ENCODE assay signal across 10 cellular contexts in genomic region chr9:94799578-94800264, GRCh38.
A peak's percentile ranks its signal among the peaks of the same experiment; 100 is the strongest.
DNase-seq lines count a peak whose midpoint lies in the region; ATAC-seq and TF ChIP-seq lines count a peak whose summit lies in the region.
"Had no signal": no experiment of that assay in that cellular context is flagged by ENCODE, and none has a peak within 500 bp of the region (broad histone marks: within the 10 kb centered on the region; RNA-seq: fewer than 3 reads in every experiment).

No MANE protein-coding gene starts in this region.

- 0 out of 3 replicates have a peak, but pooled peaks cover 3% of the 10 kb centered on the region for H3K4me1 Mint-ChIP-seq in GM23338

- H3K27me3 ChIP-seq in left lung (no peaks in the 10 kb centered on the region), tibial nerve (no peaks in the 10 kb centered on the region), GM23338 (ENCODE audit: insufficient read depth) (no peaks in the 10 kb centered on the region)

- peak in 1 of 2 donors; percentile 34 for TF ChIP-seq EP300 in tibial nerve (IDR thresholded peaks at IDR 0.05)

- no peaks in the 10 kb centered on the region for H3K36me3 Mint-ChIP-seq in GM23338 (ENCODE audit: low read depth)

- no peaks in the 10 kb centered on the region for H3F3A ChIP-seq in GM23338 (replicated peaks; ENCODE audit: low read depth)

- no peak overlapping the region for H2AFZ ChIP-seq in GM23338

- no peaks in the 10 kb centered on the region for H3K9me3 ChIP-seq in left lung
- H3K9me3 ChIP-seq in tibial nerve: no peaks in the 10 kb centered on the region

- intact Hi-C loops in left lung (cut with DNase I): loop anchor here in 1 of 2 donors (10.0 kb wide), 1 partner anchor 65 kb away; no protein-coding TSS in a partner anchor

- ATAC-seq in left lung: peak; percentile 88
- no peak for ATAC-seq in GM21526 (IDR thresholded peaks at IDR 0.05; ENCODE audit: low FRiP score, unreplicated experiment)
- no peak for ATAC-seq in GM23338
- ATAC-seq: activated T-cell treated with anti-CD3 and anti-CD28 coated beads, Interleukin-2, amount 50 U/mL, for 72 hours had no signal

- no peak overlapping the region for H3K27ac Mint-ChIP-seq in GM23338
- H3K27ac Mint-ChIP-seq: activated T-cell treated with anti-CD3 and anti-CD28 coated beads, Interleukin-2, amount 50 U/mL, for 72 hours had no signal

- no peaks in the 10 kb centered on the region for H3K9me2 ChIP-seq in GM23338 (ENCODE audit: insufficient read depth)

- peaks cover 2% of the 10 kb centered on the region; the same call in 1 of the 2 replicates for H3K79me2 ChIP-seq in GM23338 (replicated peaks; ENCODE audit: insufficient read depth)

- peak overlapping the region; percentile 81 for H3K27ac ChIP-seq in caudate nucleus (ENCODE audit: low read depth, low read length)
- peak overlapping the region; percentile 64 to 83 for H3K27ac ChIP-seq in left lung
- H3K27ac ChIP-seq in tibial nerve: peak overlapping the region; percentile 64 to 91 (median 80)
- H3K27ac ChIP-seq in GM23338 (ENCODE audit: low read depth): no peak overlapping the region

- H3K4me1 ChIP-seq in left lung (peaks cover 2 to 4% of the 10 kb centered on the region in 2 donors), tibial nerve (peaks cover 0 to 54% (median 23%) of the 10 kb centered on the region in 4 donors), GM23338 (ENCODE audit: insufficient read depth) (no peaks in the 10 kb centered on the region)

- no peak overlapping the region for H3K4me3 Mint-ChIP-seq in GM23338
- H3K4me3 Mint-ChIP-seq: activated T-cell treated with anti-CD3 and anti-CD28 coated beads, Interleukin-2, amount 50 U/mL, for 72 hours had no signal

- H3K36me3 ChIP-seq in left lung (peaks cover 0 to 8% of the 10 kb centered on the region in 2 donors), tibial nerve (peaks cover 0 to 3% (median 0%) of the 10 kb centered on the region in 3 donors), GM23338 (ENCODE audit: insufficient read depth) (no peaks in the 10 kb centered on the region)

- 63 to 69% methylated on average over 9 of the region's 9 CpGs for WGBS in tibial nerve, 2 donors

- no peaks in the 10 kb centered on the region for H4K20me1 ChIP-seq in GM23338 (replicated peaks; ENCODE audit: insufficient read depth)

- no peak for TF ChIP-seq CTCF in left lung (IDR thresholded peaks at IDR 0.05)
- no peak for TF ChIP-seq CTCF in tibial nerve (IDR thresholded peaks at IDR 0.05)
- TF ChIP-seq CTCF in GM23338 (conservative IDR thresholded peaks at IDR 0.05; ENCODE audit: low read depth in 2 of 2): no peak

- peaks cover 4% of the 10 kb centered on the region for H3K27me3 Mint-ChIP-seq in GM23338 (ENCODE audit: insufficient read depth, low read depth, poor library complexity)

- H3K4me2 ChIP-seq in GM23338: no peak overlapping the region

- DNase-seq in MV-4-11 (lab: John Stamatoyannopoulos, UW): peak; percentile 26
- DNase-seq in caudate nucleus (lab: John Stamatoyannopoulos, UW): no peak
- no peak for DNase-seq in left lung
- no peak for DNase-seq in tibial nerve (ENCODE audit: low spot score in 2 of 2)
- no peak for DNase-seq in NCI-H524 treated with DMSO at 0.1 percent for 48 hours (lab: John Stamatoyannopoulos, UW)
- no peak for DNase-seq in NK-92 (lab: John Stamatoyannopoulos, UW; ENCODE audit: unreplicated experiment)
- DNase-seq in GM23338 (ENCODE audit: low spot score): no peak
- DNase-seq: activated T-cell treated with anti-CD3 and anti-CD28 coated beads, Interleukin-2, amount 50 U/mL, for 72 hours; T-helper 1 cell had no signal

- no peak for TF ChIP-seq POLR2A in tibial nerve (IDR thresholded peaks at IDR 0.05)

- no peaks in the 10 kb centered on the region for H3K9me3 Mint-ChIP-seq in GM23338
- H3K9me3 Mint-ChIP-seq: activated T-cell treated with anti-CD3 and anti-CD28 coated beads, Interleukin-2, amount 50 U/mL, for 72 hours had no signal

- H3K4me3 ChIP-seq in left lung (no peak overlapping the region), tibial nerve (no peak overlapping the region), GM23338 (no peak overlapping the region)

TF ChIP-seq in GM23338, 12 proteins besides CTCF, POLR2A, EP300 and RAD21 (continues in another document):
- no peak for TF ChIP-seq NANOG (IDR thresholded peaks at IDR 0.05; ENCODE audit: borderline replicate concordance)
- TF ChIP-seq ZNF462 (CRISPR knock-in tag; IDR thresholded peaks at IDR 0.05): no peak
- no peak for TF ChIP-seq EZH2 (IDR thresholded peaks at IDR 0.05; ENCODE audit: low read depth, unreplicated experiment)
- TF ChIP-seq ZNF331 (CRISPR knock-in tag; IDR thresholded peaks at IDR 0.05; ENCODE audit: low read depth): no peak
- no peak for TF ChIP-seq POLR2AphosphoS5 (IDR thresholded peaks at IDR 0.05; ENCODE audit: low read depth)
